1 cellular context compared by ENCODE assay signal in the genomic region with DNA sequence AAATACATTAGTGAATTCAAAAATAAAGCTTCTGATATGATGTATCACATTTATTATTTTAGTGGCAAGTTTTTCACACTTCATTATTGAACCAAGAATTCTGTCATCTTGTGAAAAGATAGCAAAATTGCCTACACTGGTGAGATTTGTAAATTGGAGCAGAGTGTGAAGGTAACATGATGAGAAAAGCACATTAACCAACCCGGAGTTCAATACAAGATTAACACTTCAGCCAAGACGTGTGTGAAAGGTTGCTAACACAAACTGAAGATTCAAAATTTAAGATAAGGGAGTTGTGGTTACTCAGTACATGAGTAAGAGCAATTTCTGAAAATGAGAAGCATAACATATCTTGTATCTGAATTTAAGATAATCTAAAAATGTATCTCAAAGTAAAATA.
TF ChIP-seq lines count a peak whose summit lies in the region.

No MANE protein-coding gene starts in this region.

TF ChIP-seq in GM23338, 12 proteins besides CTCF, POLR2A, EP300 and RAD21:
- TF ChIP-seq, protein P1, sequence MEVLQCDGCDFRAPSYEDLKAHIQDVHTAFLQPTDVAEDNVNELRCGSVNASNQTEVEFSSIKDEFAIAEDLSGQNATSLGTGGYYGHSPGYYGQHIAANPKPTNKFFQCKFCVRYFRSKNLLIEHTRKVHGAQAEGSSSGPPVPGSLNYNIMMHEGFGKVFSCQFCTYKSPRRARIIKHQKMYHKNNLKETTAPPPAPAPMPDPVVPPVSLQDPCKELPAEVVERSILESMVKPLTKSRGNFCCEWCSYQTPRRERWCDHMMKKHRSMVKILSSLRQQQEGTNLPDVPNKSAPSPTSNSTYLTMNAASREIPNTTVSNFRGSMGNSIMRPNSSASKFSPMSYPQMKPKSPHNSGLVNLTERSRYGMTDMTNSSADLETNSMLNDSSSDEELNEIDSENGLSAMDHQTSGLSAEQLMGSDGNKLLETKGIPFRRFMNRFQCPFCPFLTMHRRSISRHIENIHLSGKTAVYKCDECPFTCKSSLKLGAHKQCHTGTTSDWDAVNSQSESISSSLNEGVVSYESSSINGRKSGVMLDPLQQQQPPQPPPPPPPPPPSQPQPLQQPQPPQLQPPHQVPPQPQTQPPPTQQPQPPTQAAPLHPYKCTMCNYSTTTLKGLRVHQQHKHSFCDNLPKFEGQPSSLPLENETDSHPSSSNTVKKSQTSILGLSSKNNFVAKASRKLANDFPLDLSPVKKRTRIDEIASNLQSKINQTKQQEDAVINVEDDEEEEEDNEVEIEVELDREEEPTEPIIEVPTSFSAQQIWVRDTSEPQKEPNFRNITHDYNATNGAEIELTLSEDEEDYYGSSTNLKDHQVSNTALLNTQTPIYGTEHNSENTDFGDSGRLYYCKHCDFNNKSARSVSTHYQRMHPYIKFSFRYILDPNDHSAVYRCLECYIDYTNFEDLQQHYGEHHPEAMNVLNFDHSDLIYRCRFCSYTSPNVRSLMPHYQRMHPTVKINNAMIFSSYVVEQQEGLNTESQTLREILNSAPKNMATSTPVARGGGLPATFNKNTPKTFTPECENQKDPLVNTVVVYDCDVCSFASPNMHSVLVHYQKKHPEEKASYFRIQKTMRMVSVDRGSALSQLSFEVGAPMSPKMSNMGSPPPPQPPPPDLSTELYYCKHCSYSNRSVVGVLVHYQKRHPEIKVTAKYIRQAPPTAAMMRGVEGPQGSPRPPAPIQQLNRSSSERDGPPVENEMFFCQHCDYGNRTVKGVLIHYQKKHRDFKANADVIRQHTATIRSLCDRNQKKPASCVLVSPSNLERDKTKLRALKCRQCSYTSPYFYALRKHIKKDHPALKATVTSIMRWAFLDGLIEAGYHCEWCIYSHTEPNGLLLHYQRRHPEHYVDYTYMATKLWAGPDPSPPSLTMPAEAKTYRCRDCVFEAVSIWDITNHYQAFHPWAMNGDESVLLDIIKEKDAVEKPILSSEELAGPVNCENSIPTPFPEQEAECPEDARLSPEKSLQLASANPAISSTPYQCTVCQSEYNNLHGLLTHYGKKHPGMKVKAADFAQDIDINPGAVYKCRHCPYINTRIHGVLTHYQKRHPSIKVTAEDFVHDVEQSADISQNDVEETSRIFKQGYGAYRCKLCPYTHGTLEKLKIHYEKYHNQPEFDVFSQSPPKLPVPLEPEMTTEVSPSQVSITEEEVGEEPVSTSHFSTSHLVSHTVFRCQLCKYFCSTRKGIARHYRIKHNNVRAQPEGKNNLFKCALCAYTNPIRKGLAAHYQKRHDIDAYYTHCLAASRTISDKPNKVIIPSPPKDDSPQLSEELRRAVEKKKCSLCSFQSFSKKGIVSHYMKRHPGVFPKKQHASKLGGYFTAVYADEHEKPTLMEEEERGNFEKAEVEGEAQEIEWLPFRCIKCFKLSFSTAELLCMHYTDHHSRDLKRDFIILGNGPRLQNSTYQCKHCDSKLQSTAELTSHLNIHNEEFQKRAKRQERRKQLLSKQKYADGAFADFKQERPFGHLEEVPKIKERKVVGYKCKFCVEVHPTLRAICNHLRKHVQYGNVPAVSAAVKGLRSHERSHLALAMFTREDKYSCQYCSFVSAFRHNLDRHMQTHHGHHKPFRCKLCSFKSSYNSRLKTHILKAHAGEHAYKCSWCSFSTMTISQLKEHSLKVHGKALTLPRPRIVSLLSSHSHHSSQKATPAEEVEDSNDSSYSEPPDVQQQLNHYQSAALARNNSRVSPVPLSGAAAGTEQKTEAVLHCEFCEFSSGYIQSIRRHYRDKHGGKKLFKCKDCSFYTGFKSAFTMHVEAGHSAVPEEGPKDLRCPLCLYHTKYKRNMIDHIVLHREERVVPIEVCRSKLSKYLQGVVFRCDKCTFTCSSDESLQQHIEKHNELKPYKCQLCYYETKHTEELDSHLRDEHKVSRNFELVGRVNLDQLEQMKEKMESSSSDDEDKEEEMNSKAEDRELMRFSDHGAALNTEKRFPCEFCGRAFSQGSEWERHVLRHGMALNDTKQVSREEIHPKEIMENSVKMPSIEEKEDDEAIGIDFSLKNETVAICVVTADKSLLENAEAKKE (CRISPR knock-in tag; IDR thresholded peaks at IDR 0.05), result no peak
- no peak for TF ChIP-seq ZNF114 (CRISPR knock-in tag; IDR thresholded peaks at IDR 0.05)
- TF ChIP-seq NANOG (IDR thresholded peaks at IDR 0.05; ENCODE audit: borderline replicate concordance), result no peak
- TF ChIP-seq EZH2phosphoT487 (IDR thresholded peaks at IDR 0.05; ENCODE audit: unreplicated experiment), result no peak
